ENCODE assay signal across 15 cellular contexts in the genomic region with DNA sequence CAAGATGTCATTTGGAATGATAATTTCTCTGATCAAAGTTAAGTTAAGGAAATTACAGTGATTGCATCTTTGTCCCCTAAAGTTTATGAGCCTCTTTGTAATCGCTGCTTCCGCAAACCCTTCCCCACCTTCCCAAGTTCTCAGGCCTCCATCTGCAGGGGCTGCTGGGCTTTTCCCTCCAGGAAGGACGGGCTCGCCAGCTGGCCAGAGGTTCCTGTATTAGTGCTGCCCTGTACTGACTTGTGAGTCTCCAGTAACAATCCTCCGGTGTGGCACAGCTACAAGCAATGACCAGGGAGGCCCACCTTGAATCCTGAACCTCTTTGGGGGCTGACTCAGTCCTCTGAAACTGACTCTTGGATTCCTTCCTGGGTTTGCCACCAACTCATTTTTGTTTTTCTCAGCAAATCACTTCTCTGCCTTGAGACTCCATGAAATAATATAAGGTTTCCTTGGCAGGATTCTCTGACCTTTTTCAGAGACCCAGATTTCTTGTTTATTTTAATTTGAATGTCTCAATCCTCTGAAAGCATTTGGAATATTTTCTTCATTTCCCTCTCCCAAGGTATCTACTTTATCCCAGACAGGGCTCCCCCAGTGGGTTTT.
DNase-seq lines count a peak whose midpoint lies in the region; ATAC-seq and TF ChIP-seq lines count a peak whose summit lies in the region.
"Had no signal": no experiment of that assay in that cellular context is flagged by ENCODE, and none has a peak within 500 bp of the region (broad histone marks: within the 10 kb centered on the region; RNA-seq: fewer than 3 reads in every experiment).

No MANE protein-coding gene starts in this region.

- H3K4me1 ChIP-seq in mesenchymal stem cell (ENCODE audit: control insufficient read depth, insufficient read depth, low read depth, low read length): peaks cover 5% of the 10 kb centered on the region

- peak overlapping the region; percentile 43 for H3K9ac ChIP-seq in mesenchymal stem cell (ENCODE audit: low read length)

- H3K36me3 Mint-ChIP-seq in stimulated activated memory B cell treated with anti-CD40 and anti-IgM and Interleukin-4, amounts not matched to agents 10 μg/mL and 1 μg/mL and 100 μg/mL, for 72 hours: peaks cover 19% of the 10 kb centered on the region
- H3K36me3 Mint-ChIP-seq in CD4-positive, alpha-beta T cell (ENCODE audit: low read depth): no peaks in the 10 kb centered on the region
- H3K36me3 Mint-ChIP-seq: activated naive CD4-positive, alpha-beta T cell treated with anti-CD3 and anti-CD28 coated beads, Interleukin-2, amount 10 ng/mL, durations not matched to agents 7 days and 5 days had no signal

- 96% methylated on average over 5 of the region's 5 CpGs for WGBS in mesenchymal stem cell

- no peak overlapping the region for H3K27ac ChIP-seq in mesenchymal stem cell (ENCODE audit: low read length, poor library complexity, severe bottlenecking)
- no peak overlapping the region for H3K27ac ChIP-seq in CD4-positive, alpha-beta T cell (ENCODE audit: low read depth, low read length)

- no peaks in the 10 kb centered on the region for H3K27me3 Mint-ChIP-seq in stimulated activated memory B cell treated with anti-CD40 and anti-IgM and Interleukin-4, amounts not matched to agents 10 μg/mL and 1 μg/mL and 100 μg/mL, for 72 hours
- no peaks in the 10 kb centered on the region for H3K27me3 Mint-ChIP-seq in CD4-positive, alpha-beta T cell
- H3K27me3 Mint-ChIP-seq: activated naive CD4-positive, alpha-beta T cell treated with anti-CD3 and anti-CD28 coated beads, Interleukin-2, amount 10 ng/mL, durations not matched to agents 7 days and 5 days had no signal

- H3K23ac ChIP-seq in mesenchymal stem cell (ENCODE audit: low read length in 2 of 2): no peak overlapping the region

- H3K9me3 ChIP-seq in mesenchymal stem cell (ENCODE audit: control insufficient read depth, low read length): no peaks in the 10 kb centered on the region
- no peaks in the 10 kb centered on the region for H3K9me3 ChIP-seq in CD4-positive, alpha-beta T cell (ENCODE audit: control insufficient read depth, low read length)

- no peak overlapping the region for H3K4me3 ChIP-seq in choroid plexus epithelial cell (ENCODE audit: low read depth, low read length)
- H3K4me3 ChIP-seq in mesenchymal stem cell (ENCODE audit: insufficient read depth in 1 of 2, low read depth in 1 of 2, low read length in 2 of 2): no peak overlapping the region

- peak overlapping the region; percentile 81 for H3K27ac Mint-ChIP-seq in stimulated activated memory B cell treated with anti-CD40 and anti-IgM and Interleukin-4, amounts not matched to agents 10 μg/mL and 1 μg/mL and 100 μg/mL, for 72 hours
- no peak overlapping the region for H3K27ac Mint-ChIP-seq in CD4-positive, alpha-beta T cell
- H3K27ac Mint-ChIP-seq: activated CD8-positive, alpha-beta T cell treated with anti-CD3 and anti-CD28 coated beads, Interleukin-2, amount 10 ng/mL, durations not matched to agents 7 days and 5 days; activated naive CD4-positive, alpha-beta T cell treated with anti-CD3 and anti-CD28 coated beads, Interleukin-2, amount 10 ng/mL, durations not matched to agents 7 days and 5 days had no signal

- no peak overlapping the region for H2BK5ac ChIP-seq in mesenchymal stem cell (ENCODE audit: low read depth, low read length, poor library complexity, severe bottlenecking)

- H2AFZ ChIP-seq in mesenchymal stem cell (ENCODE audit: low read depth, low read length): no peak overlapping the region

- DNase-seq in EH (ENCODE audit: low read depth) (peak; percentile 58), choroid plexus epithelial cell (ENCODE audit: low read depth) (peak; percentile 27), mesenchymal stem cell (no peak)
- DNase-seq in CD4-positive, alpha-beta T cell: no peak
- DNase-seq: activated CD8-positive, alpha-beta T cell treated with anti-CD3 and anti-CD28 coated beads, Interleukin-2, amount 10 ng/mL, durations not matched to agents 7 days and 5 days; activated naive CD4-positive, alpha-beta T cell treated with anti-CD3 and anti-CD28 coated beads, Interleukin-2, amount 10 ng/mL, durations not matched to agents 7 days and 5 days; effector memory CD4-positive, alpha-beta T cell; NCI-H1048; NCI-H510A treated with DMSO at 0.1 percent for 48 hours; T-helper 9 cell had no signal

- no peaks in the 10 kb centered on the region for H3K36me3 ChIP-seq in mesenchymal stem cell (ENCODE audit: control insufficient read depth in 1 of 2, insufficient read depth in 2 of 2, low read depth in 1 of 2, low read length in 2 of 2)

- peak overlapping the region; percentile 75 to 91 for H2BK12ac ChIP-seq in mesenchymal stem cell (ENCODE audit: low read length in 2 of 2)

- CTCF ChIA-PET in CD4-positive, alpha-beta T cell (lab: Charles Lee): no interaction called here

- no peaks in the 10 kb centered on the region for H3K79me1 ChIP-seq in mesenchymal stem cell (replicated peaks; ENCODE audit: low read length, poor library complexity, severe bottlenecking)

- peaks cover 2% of the 10 kb centered on the region for H3K9me3 Mint-ChIP-seq in stimulated activated memory B cell treated with anti-CD40 and anti-IgM and Interleukin-4, amounts not matched to agents 10 μg/mL and 1 μg/mL and 100 μg/mL, for 72 hours
- no peaks in the 10 kb centered on the region for H3K9me3 Mint-ChIP-seq in CD4-positive, alpha-beta T cell
- H3K9me3 Mint-ChIP-seq: activated naive CD4-positive, alpha-beta T cell treated with anti-CD3 and anti-CD28 coated beads, Interleukin-2, amount 10 ng/mL, durations not matched to agents 7 days and 5 days had no signal

- H3K4ac ChIP-seq in mesenchymal stem cell (ENCODE audit: low read depth in 1 of 2, low read length in 2 of 2): peak overlapping the region in 1 of 2 experiments; percentile 91

- no peak for ATAC-seq in stimulated activated memory B cell treated with anti-CD40 and anti-IgM and Interleukin-4, amounts not matched to agents 10 μg/mL and 1 μg/mL and 100 μg/mL, for 72 hours
- ATAC-seq in GM18868 (IDR thresholded peaks at IDR 0.05; ENCODE audit: unreplicated experiment) (no peak), HG02610 (IDR thresholded peaks at IDR 0.05; ENCODE audit: unreplicated experiment) (no peak), GM19035 (IDR thresholded peaks at IDR 0.05; ENCODE audit: unreplicated experiment) (no peak)
- no peak for ATAC-seq in CD4-positive, alpha-beta T cell (ENCODE audit: poor library complexity)
- ATAC-seq: activated CD8-positive, alpha-beta T cell treated with anti-CD3 and anti-CD28 coated beads, Interleukin-2, amount 10 ng/mL, durations not matched to agents 7 days and 5 days; HCT116 had no signal

- no peak for TF ChIP-seq CTCF in choroid plexus epithelial cell (conservative IDR thresholded peaks at IDR 0.05; ENCODE audit: low read depth, low read length)
- no peak for TF ChIP-seq CTCF in CD4-positive, alpha-beta T cell (IDR thresholded peaks at IDR 0.05)

- H3K4me1 Mint-ChIP-seq in stimulated activated memory B cell treated with anti-CD40 and anti-IgM and Interleukin-4, amounts not matched to agents 10 μg/mL and 1 μg/mL and 100 μg/mL, for 72 hours: peaks cover 75% of the 10 kb centered on the region
- peaks cover 22% of the 10 kb centered on the region for H3K4me1 Mint-ChIP-seq in CD4-positive, alpha-beta T cell (ENCODE audit: low read depth)
- H3K4me1 Mint-ChIP-seq: activated naive CD4-positive, alpha-beta T cell treated with anti-CD3 and anti-CD28 coated beads, Interleukin-2, amount 10 ng/mL, durations not matched to agents 7 days and 5 days had no signal

- peak overlapping the region; percentile 95 for H4K8ac ChIP-seq in mesenchymal stem cell (ENCODE audit: low read length)

- POLR2A ChIA-PET in CD4-positive, alpha-beta T cell (lab: Charles Lee): interaction anchor here (0.8 kb wide), 1 partner anchor 18 kb away, joined by 3 read pairs; no protein-coding TSS in a partner anchor

- H3K14ac ChIP-seq in mesenchymal stem cell (ENCODE audit: low read length in 2 of 2): no peak overlapping the region

- H2BK120ac ChIP-seq in mesenchymal stem cell (ENCODE audit: low read depth, low read length): peak overlapping the region; percentile 77

- peak overlapping the region; percentile 18 for H4K91ac ChIP-seq in mesenchymal stem cell (ENCODE audit: low read length)

- H3K4me3 Mint-ChIP-seq in stimulated activated memory B cell treated with anti-CD40 and anti-IgM and Interleukin-4, amounts not matched to agents 10 μg/mL and 1 μg/mL and 100 μg/mL, for 72 hours: no peak overlapping the region
- H3K4me3 Mint-ChIP-seq in CD4-positive, alpha-beta T cell: no peak overlapping the region
- H3K4me3 Mint-ChIP-seq: activated CD8-positive, alpha-beta T cell treated with anti-CD3 and anti-CD28 coated beads, Interleukin-2, amount 10 ng/mL, durations not matched to agents 7 days and 5 days; activated naive CD4-positive, alpha-beta T cell treated with anti-CD3 and anti-CD28 coated beads, Interleukin-2, amount 10 ng/mL, durations not matched to agents 7 days and 5 days had no signal

- intact Hi-C loops in CD4-positive, alpha-beta T cell (cut with DNase I, micrococcal nuclease): no loop called here

- H3K4me2 ChIP-seq in mesenchymal stem cell (ENCODE audit: low read length, poor library complexity, severe bottlenecking): no peak overlapping the region

- peak overlapping the region; percentile 28 to 87 for H3K18ac ChIP-seq in mesenchymal stem cell (ENCODE audit: low read depth in 1 of 2, low read length in 2 of 2)

- no peak overlapping the region for H2BK15ac ChIP-seq in mesenchymal stem cell (ENCODE audit: low read depth, poor library complexity, severe bottlenecking)

- H3K27me3 ChIP-seq in mesenchymal stem cell (ENCODE audit: control insufficient read depth in 1 of 2, insufficient read depth in 1 of 2, low read length in 2 of 2): no peaks in the 10 kb centered on the region
- no peaks in the 10 kb centered on the region for H3K27me3 ChIP-seq in CD4-positive, alpha-beta T cell (ENCODE audit: control insufficient read depth, insufficient read depth, low read length)

- no peak overlapping the region for H2AK5ac ChIP-seq in mesenchymal stem cell (ENCODE audit: low read length, severe bottlenecking)

Comparison
In these comparisons a context has a peak if more than half of its experiments do, and no peak if none do; other contexts are left out.
1. DNase-seq: peak in EH (single experiment) and choroid plexus epithelial cell (single experiment); none in mesenchymal stem cell (single experiment) and CD4-positive, alpha-beta T cell (0 of 10).